In the genomic region with DNA sequence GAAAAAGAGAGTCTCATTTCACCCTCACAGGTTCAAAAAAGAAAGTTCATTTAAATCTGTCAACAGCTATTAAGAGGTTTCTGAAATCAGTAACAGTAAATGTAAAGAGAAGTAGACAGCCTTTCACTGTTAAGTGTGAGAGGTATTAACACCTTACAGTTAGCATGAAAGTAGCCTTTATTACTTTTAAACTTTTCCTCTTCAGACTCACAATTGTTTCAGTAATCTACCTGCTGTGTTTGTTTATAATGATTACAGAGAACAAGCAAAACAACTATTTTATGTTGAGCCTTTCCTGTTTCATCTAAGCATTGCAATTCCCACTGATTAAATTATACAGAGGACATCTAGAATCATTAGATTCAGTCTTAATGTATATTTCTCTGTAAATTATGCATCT, we compare ENCODE assay signal across 24 cellular contexts.
DNase-seq lines count a peak whose midpoint lies in the region; FAIRE-seq and TF ChIP-seq lines count a peak whose summit lies in the region.
"Had no signal": no experiment of that assay in that cellular context is flagged by ENCODE, and none has a peak within 500 bp of the region (broad histone marks: within the 10 kb centered on the region; RNA-seq: fewer than 3 reads in every experiment).

No MANE protein-coding gene starts in this region.

- no peak overlapping the region for H3K27ac Mint-ChIP-seq in CD14-positive monocyte
- H3K27ac Mint-ChIP-seq: CD4-positive, alpha-beta T cell had no signal

- H3K4me3 Mint-ChIP-seq in CD14-positive monocyte = no peak overlapping the region
- H3K4me3 Mint-ChIP-seq: CD4-positive, alpha-beta T cell had no signal

- H3K4ac ChIP-seq in neuronal stem cell (ENCODE audit: low read length) = no peak overlapping the region

- H3K18ac ChIP-seq in neuronal stem cell (ENCODE audit: low read length) = no peak overlapping the region

- FAIRE-seq in D721Med (lab: Jason Lieb, UNC) = peak; percentile 70
- FAIRE-seq: GM12891 had no signal

- H3K4me3 ChIP-seq in neuronal stem cell (ENCODE audit: low read length in 2 of 2) = no peak overlapping the region
- H3K4me3 ChIP-seq: GM23248, MG63, SJSA1 had no signal

- H3K4me2 ChIP-seq in neuronal stem cell (ENCODE audit: insufficient read depth, low read length, poor library complexity, severe bottlenecking) = no peak overlapping the region

- H3K9me3 ChIP-seq in neuronal stem cell (replicated peaks in 1 of 2; ENCODE audit: control insufficient read depth in 2 of 2, insufficient read depth in 1 of 2, low read depth in 1 of 2, low read length in 2 of 2) = no peaks in the 10 kb centered on the region
- H3K9me3 ChIP-seq: Caco-2, MG63, SJSA1 had no signal

- H3K27ac ChIP-seq in caudate nucleus (ENCODE audit: low read depth, low read length) (peak overlapping the region; percentile 26), neuronal stem cell (replicated peaks; ENCODE audit: low read length) (no peak overlapping the region)
- H3K27ac ChIP-seq: GM23248, SJSA1 had no signal

- H3K27me3 ChIP-seq in neuronal stem cell (ENCODE audit: control insufficient read depth in 3 of 3, insufficient read depth in 3 of 3, low read depth in 1 of 3, low read length in 3 of 3) = no peaks in the 10 kb centered on the region
- H3K27me3 ChIP-seq: MG63, SJSA1 had no signal

- H3K9ac ChIP-seq in neuronal stem cell (ENCODE audit: low read depth, low read length, poor library complexity) = no peak overlapping the region
- H3K9ac ChIP-seq: GM23248 had no signal

- H3K27me3 Mint-ChIP-seq in CD14-positive monocyte (ENCODE audit: low read depth in 3 of 3) = peaks cover 0 to 1% (median 0%) of the 10 kb centered on the region in 3 donors
- H3K27me3 Mint-ChIP-seq: CD4-positive, alpha-beta T cell had no signal

- H3K23ac ChIP-seq in neuronal stem cell (ENCODE audit: low read depth, low read length, poor library complexity) = no peak overlapping the region

- no peak overlapping the region for H4K8ac ChIP-seq in neuronal stem cell (ENCODE audit: low read depth, low read length)

- peaks cover 1% of the 10 kb centered on the region for H3K79me1 ChIP-seq in neuronal stem cell (ENCODE audit: low read depth, low read length)

- DNase-seq in D721Med (ENCODE audit: insufficient read length, low spot score) (no peak), caudate nucleus (lab: John Stamatoyannopoulos, UW) (no peak), neuronal stem cell (ENCODE audit: low spot score) (no peak), anterior cingulate cortex (lab: John Stamatoyannopoulos, UW) (no peak), CD14-positive monocyte (ENCODE audit: low spot score) (no peak), COLO829 (ENCODE audit: low spot score) (no peak)
- DNase-seq: Caco-2; CD4-positive, alpha-beta T cell; DMS153; GM23248; HCEC 1CT; IMR-90; Kasumi-1; MG63; NCI-H1048; NCI-H1417 treated with DMSO at 0.1 percent for 48 hours; NCI-H187 treated with DMSO at 0.1 percent for 48 hours; NCI-H2107; NCI-H446 treated with DMSO at 0.1 percent for 48 hours; NCI-H526 treated with DMSO at 0.1 percent for 48 hours; NK-92 treated with Interleukin-12 subunit alpha and Interleukin-12 subunit beta, amount 100 ng/mL, for 24 hours had no signal

- no peak for TF ChIP-seq EP300 in Ishikawa (IDR thresholded peaks at IDR 0.05; ENCODE audit: borderline replicate concordance)

- H2BK120ac ChIP-seq in neuronal stem cell (ENCODE audit: low read depth, low read length) = no peak overlapping the region

- H3K4me1 Mint-ChIP-seq in CD14-positive monocyte = no peaks in the 10 kb centered on the region

- H2BK12ac ChIP-seq in neuronal stem cell (ENCODE audit: low read length) = no peak overlapping the region

- no peaks in the 10 kb centered on the region for H3K9me3 Mint-ChIP-seq in CD14-positive monocyte
- H3K9me3 Mint-ChIP-seq: CD4-positive, alpha-beta T cell had no signal

- H3K36me3 Mint-ChIP-seq in CD14-positive monocyte = no peaks in the 10 kb centered on the region

- no peaks in the 10 kb centered on the region for H3K36me3 ChIP-seq in neuronal stem cell (replicated peaks in 1 of 2; ENCODE audit: control insufficient read depth in 2 of 2, insufficient read depth in 2 of 2, low read length in 2 of 2)
- H3K36me3 ChIP-seq: MG63, SJSA1 had no signal

- H2AK5ac ChIP-seq in neuronal stem cell (ENCODE audit: low read depth, low read length) = no peak overlapping the region

- no peaks in the 10 kb centered on the region for H3K4me1 ChIP-seq in neuronal stem cell (ENCODE audit: control insufficient read depth in 2 of 2, insufficient read depth in 1 of 2, low read depth in 1 of 2, low read length in 2 of 2)
- H3K4me1 ChIP-seq: Caco-2, SJSA1 had no signal

- intact Hi-C loops in CD14-positive monocyte (cut with micrococcal nuclease) = no loop called here

- peak overlapping the region; percentile 58 for H2AFZ ChIP-seq in neuronal stem cell (ENCODE audit: low read length)
- H2AFZ ChIP-seq: GM23248 had no signal

- no peak overlapping the region for H4K91ac ChIP-seq in neuronal stem cell (ENCODE audit: low read depth, low read length, poor library complexity)

- no peak overlapping the region for H2BK15ac ChIP-seq in neuronal stem cell (ENCODE audit: low read length)

- TF ChIP-seq CTCF in D721Med (IDR thresholded peaks at IDR 0.05; ENCODE audit: insufficient read depth, missing control alignments) (no peak), CD14-positive monocyte (IDR thresholded peaks at IDR 0.05) (no peak)

- TF ChIP-seq RAD21 in Ishikawa (IDR thresholded peaks at IDR 0.05; ENCODE audit: low read depth) = no peak

- H2BK5ac ChIP-seq in neuronal stem cell (ENCODE audit: low read length) = no peak overlapping the region

- H3K14ac ChIP-seq in neuronal stem cell (ENCODE audit: low read length) = no peak overlapping the region

TF ChIP-seq in Ishikawa, 13 proteins besides CTCF, POLR2A, EP300 and RAD21:
- TF ChIP-seq FOXM1 (IDR thresholded peaks at IDR 0.05; ENCODE audit: borderline replicate concordance, low read depth) (0 out of 2 replicates have a peak, but pooled peaks have one; percentile 21), TCF12 (IDR thresholded peaks at IDR 0.05; ENCODE audit: low read depth) (no peak), NFIC (IDR thresholded peaks at IDR 0.05) (no peak)
- TF ChIP-seq, protein P1, sequence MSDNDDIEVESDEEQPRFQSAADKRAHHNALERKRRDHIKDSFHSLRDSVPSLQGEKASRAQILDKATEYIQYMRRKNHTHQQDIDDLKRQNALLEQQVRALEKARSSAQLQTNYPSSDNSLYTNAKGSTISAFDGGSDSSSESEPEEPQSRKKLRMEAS (IDR thresholded peaks at IDR 0.05) = no peak
